ENCODE assay signal across 8 cellular contexts in the genomic region with DNA sequence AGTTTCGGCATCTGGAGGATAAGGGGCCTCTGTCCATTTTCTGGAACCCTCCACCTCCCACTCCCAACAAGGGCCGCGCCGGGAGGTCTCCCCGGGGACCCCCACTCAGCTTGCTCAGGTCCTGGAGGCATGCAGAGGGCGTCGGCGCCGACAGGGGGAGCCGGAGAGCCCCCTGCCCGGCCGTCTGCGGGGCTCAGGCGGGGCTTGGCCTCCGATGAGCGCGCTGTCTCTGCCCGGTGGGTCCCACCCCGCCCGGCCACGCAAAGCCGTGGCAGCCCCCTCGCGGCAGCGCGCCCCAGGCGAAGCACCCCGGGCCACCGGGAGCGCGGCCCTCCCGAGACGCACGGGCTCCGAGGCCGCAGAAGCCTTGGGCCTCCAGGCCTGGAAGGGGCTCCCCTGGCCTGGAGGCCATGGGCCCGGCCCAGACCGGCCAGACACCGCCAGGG.
DNase-seq lines count a peak whose midpoint lies in the region; TF ChIP-seq lines count a peak whose summit lies in the region.

No MANE protein-coding gene starts in this region.

- H3K4me1 Mint-ChIP-seq in Caco-2 (ENCODE audit: low read depth, unreplicated experiment) (peaks cover 11% of the 10 kb centered on the region), HFFc6 (ENCODE audit: low read depth) (peaks cover 19% of the 10 kb centered on the region), MCF 10A (ENCODE audit: insufficient read depth, unreplicated experiment) (no peaks in the 10 kb centered on the region)

- H3K4me1 ChIP-seq in Caco-2, result no peaks in the 10 kb centered on the region

- H3K36me3 Mint-ChIP-seq in Caco-2 (ENCODE audit: insufficient read depth, unreplicated experiment) (no peaks in the 10 kb centered on the region), HFFc6 (ENCODE audit: low read depth) (no peaks in the 10 kb centered on the region), MCF 10A (ENCODE audit: insufficient read depth, unreplicated experiment) (no peaks in the 10 kb centered on the region)

- H3K27me3 Mint-ChIP-seq in Caco-2 (ENCODE audit: insufficient read depth, unreplicated experiment) (peaks cover 31% of the 10 kb centered on the region), HFFc6 (ENCODE audit: insufficient read depth) (peaks cover 19% of the 10 kb centered on the region), MCF 10A (ENCODE audit: insufficient read depth, unreplicated experiment) (no peaks in the 10 kb centered on the region)

- intact Hi-C loops in Caco-2 (cut with micrococcal nuclease; ENCODE audit: unreplicated experiment) (no loop called here), MCF 10A (cut with micrococcal nuclease) (no loop called here)

- peak; percentile 37 to 65 for TF ChIP-seq CTCF in Caco-2 (IDR thresholded peaks at IDR 0.05; ENCODE audit: insufficient read depth in 1 of 2, low read depth in 1 of 2, low read length in 1 of 2, severe bottlenecking in 1 of 2, unreplicated experiment in 1 of 2)
- TF ChIP-seq CTCF in HFFc6 (IDR thresholded peaks at IDR 0.05), result peak; percentile 51
- TF ChIP-seq CTCF in MCF 10A (IDR thresholded peaks at IDR 0.05; ENCODE audit: unreplicated experiment), result no peak

- no peaks in the 10 kb centered on the region for H3K27me3 ChIP-seq in Caco-2 (replicated peaks; ENCODE audit: control insufficient read depth, insufficient read depth, low read length)

- H3K36me3 ChIP-seq in Caco-2 (ENCODE audit: control insufficient read depth, insufficient read depth, low read length), result no peaks in the 10 kb centered on the region

- H3K4me3 Mint-ChIP-seq in Caco-2 (ENCODE audit: unreplicated experiment) (no peak overlapping the region), HFFc6 (no peak overlapping the region), MCF 10A (ENCODE audit: unreplicated experiment) (no peak overlapping the region)

- no TSS peak for BruUV-seq in Caco-2 (replicated peaks; lab: Mats Ljungman, UMichigan)
- BruUV-seq in MCF 10A (replicated peaks; lab: Mats Ljungman, UMichigan), result no TSS peak

- POLR2A ChIA-PET in Caco-2 (lab: Charles Lee), result no interaction called here
- POLR2A ChIA-PET in MCF 10A (lab: Yijun Ruan, JAX), result no interaction called here

- H3K9me3 ChIP-seq in Caco-2, result no peaks in the 10 kb centered on the region

- DNase-seq in Caco-2, result peak in 1 of 2 experiments; percentile 29
- no peak for DNase-seq in HFFc6
- peak; percentile 78 for DNase-seq in ecto neural progenitor cell (ENCODE audit: low spot score)
- DNase-seq in midbrain (lab: John Stamatoyannopoulos, UW), result peak; percentile 11
- no peak for DNase-seq in SHP77 treated with DMSO at 0.1 percent for 48 hours (lab: John Stamatoyannopoulos, UW)
- DNase-seq in activated effector memory CD4-positive, alpha-beta T cell treated with anti-CD3 and anti-CD28 coated beads, Interleukin-2, amount 50 U/mL, for 16 hours, result no peak
- no peak for DNase-seq in NCI-H1417 treated with DMSO at 0.1 percent for 48 hours (lab: John Stamatoyannopoulos, UW)
- DNase-seq in MCF 10A (ENCODE audit: unreplicated experiment), result no peak

- no peak overlapping the region for H3K27ac Mint-ChIP-seq in Caco-2 (ENCODE audit: unreplicated experiment)
- H3K27ac Mint-ChIP-seq in HFFc6, result no peak overlapping the region
- no peak overlapping the region for H3K27ac Mint-ChIP-seq in MCF 10A (ENCODE audit: low read depth, unreplicated experiment)

- CTCF ChIA-PET in Caco-2 (lab: Charles Lee), result interaction anchor here (0.6 kb wide), 1 partner anchor 194 kb away, joined by 4 read pairs; no protein-coding TSS in a partner anchor
- CTCF ChIA-PET in MCF 10A (lab: Yijun Ruan, JAX), result no interaction called here

- H3K9me3 Mint-ChIP-seq in Caco-2 (ENCODE audit: unreplicated experiment), result no peaks in the 10 kb centered on the region
- no peaks in the 10 kb centered on the region; the same call in 1 of the 2 replicates for H3K9me3 Mint-ChIP-seq in HFFc6
- peaks cover 46% of the 10 kb centered on the region for H3K9me3 Mint-ChIP-seq in MCF 10A (ENCODE audit: unreplicated experiment)

- no peak overlapping the region for H3K4me3 ChIP-seq in Caco-2 (ENCODE audit: low read depth, low read length)

Comparison
In these comparisons a context has a peak if more than half of its experiments do, and no peak if none do; other contexts are left out.
1. DNase-seq: peak in ecto neural progenitor cell (single experiment) and midbrain (single experiment); none in HFFc6 (single experiment), SHP77 treated with DMSO at 0.1 percent for 48 hours (single experiment), activated effector memory CD4-positive, alpha-beta T cell treated with anti-CD3 and anti-CD28 coated beads, Interleukin-2, amount 50 U/mL, for 16 hours (single experiment), NCI-H1417 treated with DMSO at 0.1 percent for 48 hours (single experiment) and MCF 10A (single experiment).